14 cellular contexts compared by ENCODE assay signal in the genomic region with DNA sequence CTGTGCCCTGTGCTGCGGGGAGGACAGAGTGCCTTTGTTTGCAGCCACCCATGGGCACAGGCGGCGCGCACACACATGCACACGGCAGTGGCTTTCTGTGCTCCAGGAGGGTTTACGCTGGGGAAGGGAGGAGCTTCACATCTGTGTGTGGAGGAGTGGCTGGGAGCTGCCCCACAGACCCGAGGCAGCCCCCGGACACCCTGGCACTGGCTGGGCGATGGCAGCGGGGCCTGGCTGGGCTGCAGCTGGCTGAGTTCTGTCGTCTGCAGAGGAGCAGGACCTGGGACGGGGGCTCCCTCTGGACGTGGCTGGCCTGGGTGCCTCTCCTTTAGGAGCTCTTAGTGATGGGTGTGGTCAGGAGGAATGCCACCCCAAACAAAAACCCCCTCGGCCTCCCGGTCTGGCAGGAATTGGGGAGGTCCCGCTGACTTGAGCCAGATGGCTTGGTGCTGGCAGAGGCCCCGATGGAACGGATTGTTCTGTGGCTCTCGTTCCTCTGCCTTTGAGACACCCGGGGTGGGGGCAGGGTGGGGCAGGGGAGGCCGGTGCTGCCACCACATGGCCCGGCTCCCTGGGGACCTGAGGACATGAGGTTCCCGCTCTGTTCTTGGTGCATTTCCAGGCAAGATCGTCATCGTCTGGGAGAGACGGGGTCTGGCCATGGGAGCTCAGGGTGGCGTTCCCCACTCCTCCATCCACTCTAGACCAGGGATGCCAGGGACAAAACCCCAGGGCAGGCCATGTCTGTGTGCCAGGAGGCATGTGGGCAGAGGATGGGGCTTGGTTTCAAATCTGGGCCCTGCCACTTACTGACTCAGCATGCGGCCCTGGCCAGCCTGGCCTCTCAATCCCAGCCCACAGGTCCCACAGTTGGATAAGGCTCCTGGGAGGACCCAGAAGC.
A peak's percentile ranks its signal among the peaks of the same experiment; 100 is the strongest.
DNase-seq lines count a peak whose midpoint lies in the region; ATAC-seq and TF ChIP-seq lines count a peak whose summit lies in the region.
"Had no signal": no experiment of that assay in that cellular context is flagged by ENCODE, and none has a peak within 500 bp of the region (broad histone marks: within the 10 kb centered on the region; RNA-seq: fewer than 3 reads in every experiment).

No MANE protein-coding gene starts in this region.

- H3K4me3 ChIP-seq in tibial nerve = peak overlapping the region in 1 of 4 donors; percentile 20
- H3K4me3 ChIP-seq: mucosa of descending colon had no signal

- peak in 1 of 2 donors; percentile 86 for TF ChIP-seq EP300 in tibial nerve (IDR thresholded peaks at IDR 0.05)

- no peak overlapping the region for H3K4me3 Mint-ChIP-seq in activated naive CD8-positive, alpha-beta T cell treated with anti-CD3 and anti-CD28 coated beads for 36 hours
- H3K4me3 Mint-ChIP-seq: activated T-cell treated with anti-CD3 and anti-CD28 coated beads, Interleukin-2, amount 50 U/mL, for 24 hours; stimulated activated naive CD8-positive, alpha-beta T cell treated with anti-CD3 and anti-CD28 coated beads, Interleukin-15, amount 100 ng/mL, for 72 hours had no signal

- no peak for TF ChIP-seq CTCF in tibial nerve (IDR thresholded peaks at IDR 0.05)

- H3K36me3 Mint-ChIP-seq in activated naive CD8-positive, alpha-beta T cell treated with anti-CD3 and anti-CD28 coated beads for 36 hours = no peaks in the 10 kb centered on the region

- H3K27me3 Mint-ChIP-seq in activated naive CD8-positive, alpha-beta T cell treated with anti-CD3 and anti-CD28 coated beads for 36 hours = no peaks in the 10 kb centered on the region
- H3K27me3 Mint-ChIP-seq: activated T-cell treated with anti-CD3 and anti-CD28 coated beads, Interleukin-2, amount 50 U/mL, for 24 hours had no signal

- H3K4me1 ChIP-seq in tibial nerve = peaks cover 0 to 63% (median 22%) of the 10 kb centered on the region in 4 donors

- no peaks in the 10 kb centered on the region for H3K27me3 ChIP-seq in tibial nerve
- H3K27me3 ChIP-seq: ascending aorta had no signal

- no peaks in the 10 kb centered on the region for H3K36me3 ChIP-seq in tibial nerve
- H3K36me3 ChIP-seq: ascending aorta had no signal

- no peaks in the 10 kb centered on the region for H3K9me3 Mint-ChIP-seq in activated naive CD8-positive, alpha-beta T cell treated with anti-CD3 and anti-CD28 coated beads for 36 hours
- H3K9me3 Mint-ChIP-seq: activated T-cell treated with anti-CD3 and anti-CD28 coated beads, Interleukin-2, amount 50 U/mL, for 24 hours had no signal

- no peaks in the 10 kb centered on the region for H3K9me3 ChIP-seq in tibial nerve
- H3K9me3 ChIP-seq: ascending aorta, mucosa of descending colon had no signal

- no peaks in the 10 kb centered on the region for H3K4me1 Mint-ChIP-seq in activated naive CD8-positive, alpha-beta T cell treated with anti-CD3 and anti-CD28 coated beads for 36 hours
- H3K4me1 Mint-ChIP-seq: stimulated activated naive CD8-positive, alpha-beta T cell treated with anti-CD3 and anti-CD28 coated beads, Interleukin-15, amount 100 ng/mL, for 72 hours had no signal

- peak in 1 of 2 donors; percentile 8 for TF ChIP-seq POLR2A in tibial nerve (IDR thresholded peaks at IDR 0.05)

- H3K27ac ChIP-seq in caudate nucleus (ENCODE audit: low read depth, low read length) (peak overlapping the region; percentile 90), tibial nerve (peak overlapping the region; percentile 60 to 91 (median 76))

- no peak for ATAC-seq in HG03571 (IDR thresholded peaks at IDR 0.05; ENCODE audit: unreplicated experiment)
- ATAC-seq: activated CD4-positive, CD25-positive, alpha-beta regulatory T cell treated with anti-CD3 and anti-CD28 coated beads, Interleukin-2, amount 50 U/mL, for 24 hours; mucosa of descending colon; right cardiac atrium; stimulated activated naive CD8-positive, alpha-beta T cell treated with anti-CD3 and anti-CD28 coated beads, Interleukin-15, amount 100 ng/mL, for 72 hours had no signal

- DNase-seq in NCI-H2171 treated with DMSO at 0.1 percent for 48 hours (lab: John Stamatoyannopoulos, UW) (peak; percentile 91), caudate nucleus (lab: John Stamatoyannopoulos, UW) (peak in 56 of 61 donors; percentile 23 to 83 (median 65)), midbrain (lab: John Stamatoyannopoulos, UW) (peak; percentile 75), tibial nerve (ENCODE audit: low spot score in 2 of 2) (peak; percentile 14 to 49), activated gamma-delta T cell (lab: John Stamatoyannopoulos, UW) (no peak)
- DNase-seq in activated naive CD8-positive, alpha-beta T cell treated with anti-CD3 and anti-CD28 coated beads for 36 hours = no peak
- DNase-seq: activated T-cell treated with anti-CD3 and anti-CD28 coated beads, Interleukin-2, amount 50 U/mL, for 24 hours; mucosa of descending colon; NCI-H187; right cardiac atrium; stimulated activated naive CD8-positive, alpha-beta T cell treated with anti-CD3 and anti-CD28 coated beads, Interleukin-15, amount 100 ng/mL, for 72 hours had no signal

- 51 to 68% methylated on average over 8 to 12 of the region's 28 CpGs for WGBS in tibial nerve, 2 donors

- H3K27ac Mint-ChIP-seq in activated naive CD8-positive, alpha-beta T cell treated with anti-CD3 and anti-CD28 coated beads for 36 hours = no peak overlapping the region
- H3K27ac Mint-ChIP-seq: activated T-cell treated with anti-CD3 and anti-CD28 coated beads, Interleukin-2, amount 50 U/mL, for 24 hours; stimulated activated naive CD8-positive, alpha-beta T cell treated with anti-CD3 and anti-CD28 coated beads, Interleukin-15, amount 100 ng/mL, for 72 hours had no signal

Comparison
In these comparisons a context has a peak if more than half of its experiments do, and no peak if none do; other contexts are left out.
1. DNase-seq: peak in NCI-H2171 treated with DMSO at 0.1 percent for 48 hours (single experiment), caudate nucleus (56 of 61), midbrain (single experiment) and tibial nerve (2 of 2); none in activated gamma-delta T cell (single experiment) and activated naive CD8-positive, alpha-beta T cell treated with anti-CD3 and anti-CD28 coated beads for 36 hours (single experiment).